In genomic region chr11:33694346-33695050, GRCh38 we compare ENCODE assay signal across 13 cellular contexts. TPM values are rescaled to one million over a fixed set of nuclear protein-coding genes. Genes with fewer than 3 reads are reported as not detected.
DNase-seq lines count a peak whose midpoint lies in the region; ATAC-seq, FAIRE-seq and TF ChIP-seq lines count a peak whose summit lies in the region.
"Had no signal": no experiment of that assay in that cellular context is flagged by ENCODE, and none has a peak within 500 bp of the region (broad histone marks: within the 10 kb centered on the region; RNA-seq: fewer than 3 reads in every experiment).

No MANE protein-coding gene starts in this region.

- H3K4me3 Mint-ChIP-seq in astrocyte (ENCODE audit: unreplicated experiment): no peak overlapping the region
- no peak overlapping the region for H3K4me3 Mint-ChIP-seq in activated naive CD8-positive, alpha-beta T cell treated with anti-CD3 and anti-CD28 coated beads for 36 hours
- H3K4me3 Mint-ChIP-seq: activated B cell treated with CpG ODN at 0.5 μM for 24 hours had no signal

- H3K14ac ChIP-seq in mesenchymal stem cell (ENCODE audit: low read length in 2 of 2): no peak overlapping the region

- H3K4me2 ChIP-seq in astrocyte (ENCODE audit: low read length) (no peak overlapping the region), mesenchymal stem cell (ENCODE audit: low read length, poor library complexity, severe bottlenecking) (no peak overlapping the region)

- H3K9me3 ChIP-seq in right atrium auricular region (no peaks in the 10 kb centered on the region), astrocyte (ENCODE audit: insufficient read depth, low read depth, low read length) (no peaks in the 10 kb centered on the region), mesenchymal stem cell (ENCODE audit: control insufficient read depth, low read length) (no peaks in the 10 kb centered on the region)
- H3K9me3 ChIP-seq: neutrophil had no signal

- intact Hi-C loops in Right ventricle myocardium inferior (cut with DNase I): loop anchor here (5.0 to 10.0 kb wide), 3 partner anchors 133 to 532 kb away; partner anchors contain the start of genes CSTF3 and HIPK3

- no peak overlapping the region for H3K23ac ChIP-seq in mesenchymal stem cell (ENCODE audit: low read length in 2 of 2)

- no peak overlapping the region for H2BK5ac ChIP-seq in mesenchymal stem cell (ENCODE audit: low read depth, low read length, poor library complexity, severe bottlenecking)

- H3K4me1 Mint-ChIP-seq in astrocyte (ENCODE audit: low read depth, unreplicated experiment): peaks cover 43% of the 10 kb centered on the region
- H3K4me1 Mint-ChIP-seq in activated naive CD8-positive, alpha-beta T cell treated with anti-CD3 and anti-CD28 coated beads for 36 hours: peaks cover 4% of the 10 kb centered on the region

- WGBS in mesenchymal stem cell: 98% methylated on average over 2 of the region's 4 CpGs

- H3K27me3 Mint-ChIP-seq in astrocyte (ENCODE audit: low read depth, unreplicated experiment): no peaks in the 10 kb centered on the region
- peaks cover 11% of the 10 kb centered on the region for H3K27me3 Mint-ChIP-seq in activated naive CD8-positive, alpha-beta T cell treated with anti-CD3 and anti-CD28 coated beads for 36 hours

- no peaks in the 10 kb centered on the region for H3K36me3 ChIP-seq in right atrium auricular region
- no peaks in the 10 kb centered on the region for H3K36me3 ChIP-seq in astrocyte (ENCODE audit: insufficient read depth, low read length)
- H3K36me3 ChIP-seq in mesenchymal stem cell (ENCODE audit: control insufficient read depth in 1 of 2, insufficient read depth in 2 of 2, low read depth in 1 of 2, low read length in 2 of 2): no peaks in the 10 kb centered on the region
- no peaks in the 10 kb centered on the region for H3K36me3 ChIP-seq in H7 (replicated peaks; ENCODE audit: control insufficient read depth, insufficient read depth, low read length)
- H3K36me3 ChIP-seq: neutrophil had no signal

- peak overlapping the region in 1 of 2 experiments; percentile 71 for H3K18ac ChIP-seq in mesenchymal stem cell (ENCODE audit: low read depth in 1 of 2, low read length in 2 of 2)

- no peak overlapping the region for H4K8ac ChIP-seq in mesenchymal stem cell (ENCODE audit: low read length)

- peak overlapping the region in 1 of 2 experiments; percentile 7 for H3K4ac ChIP-seq in mesenchymal stem cell (ENCODE audit: low read depth in 1 of 2, low read length in 2 of 2)

- H3K4me1 ChIP-seq in right atrium auricular region (peaks cover 0 to 41% of the 10 kb centered on the region in 2 donors), astrocyte (ENCODE audit: insufficient read depth, low read length) (peaks cover 60% of the 10 kb centered on the region), mesenchymal stem cell (ENCODE audit: control insufficient read depth, insufficient read depth, low read depth, low read length) (peaks cover 31% of the 10 kb centered on the region)

- peak overlapping the region; percentile 35 to 46 for H3K27ac ChIP-seq in right atrium auricular region
- peak overlapping the region; percentile 31 for H3K27ac ChIP-seq in astrocyte (ENCODE audit: low read depth, low read length)
- H3K27ac ChIP-seq in mesenchymal stem cell (ENCODE audit: low read length, poor library complexity, severe bottlenecking): no peak overlapping the region
- H3K27ac ChIP-seq: neutrophil had no signal

- H3K79me1 ChIP-seq in mesenchymal stem cell (replicated peaks; ENCODE audit: low read length, poor library complexity, severe bottlenecking): no peaks in the 10 kb centered on the region

- H4K20me1 ChIP-seq in astrocyte (ENCODE audit: insufficient read depth, low read length): no peaks in the 10 kb centered on the region

- no peak overlapping the region for H2BK120ac ChIP-seq in mesenchymal stem cell (ENCODE audit: low read depth, low read length)

- H2AFZ ChIP-seq in astrocyte (ENCODE audit: low read depth, low read length): no peak overlapping the region
- H2AFZ ChIP-seq in mesenchymal stem cell (ENCODE audit: low read depth, low read length): no peak overlapping the region

- peak overlapping the region; percentile 62 for H2AK5ac ChIP-seq in mesenchymal stem cell (ENCODE audit: low read length, severe bottlenecking)

- TF ChIP-seq CTCF in right atrium auricular region (IDR thresholded peaks at IDR 0.05) (no peak), astrocyte (IDR thresholded peaks at IDR 0.05; ENCODE audit: insufficient read depth, low read depth, low read length) (no peak)

- no peak overlapping the region for H3K27ac Mint-ChIP-seq in astrocyte (ENCODE audit: unreplicated experiment)
- no peak overlapping the region for H3K27ac Mint-ChIP-seq in activated naive CD8-positive, alpha-beta T cell treated with anti-CD3 and anti-CD28 coated beads for 36 hours
- H3K27ac Mint-ChIP-seq: activated B cell treated with CpG ODN at 0.5 μM for 24 hours had no signal

- DNase-seq in right atrium auricular region (ENCODE audit: low spot score) (no peak), Right ventricle myocardium inferior (ENCODE audit: missing footprints) (no peak), astrocyte (ENCODE audit: low read depth) (no peak), mesenchymal stem cell (no peak), H7 (no peak), kidney glomerular epithelial cell (lab: John Stamatoyannopoulos, UW) (no peak)
- DNase-seq in activated naive CD8-positive, alpha-beta T cell treated with anti-CD3 and anti-CD28 coated beads for 36 hours: no peak
- DNase-seq: activated B cell treated with CpG ODN at 0.5 μM for 24 hours, NCI-H345 had no signal

- peak overlapping the region; percentile 47 for H4K91ac ChIP-seq in mesenchymal stem cell (ENCODE audit: low read length)

- FAIRE-seq in astrocyte (lab: Jason Lieb, UNC): no peak

- H2BK12ac ChIP-seq in mesenchymal stem cell (ENCODE audit: low read length in 2 of 2): peak overlapping the region in 1 of 2 experiments; percentile 89

- no peaks in the 10 kb centered on the region for H3K9me3 Mint-ChIP-seq in astrocyte (ENCODE audit: unreplicated experiment)
- no peaks in the 10 kb centered on the region for H3K9me3 Mint-ChIP-seq in activated naive CD8-positive, alpha-beta T cell treated with anti-CD3 and anti-CD28 coated beads for 36 hours
- H3K9me3 Mint-ChIP-seq: activated B cell treated with CpG ODN at 0.5 μM for 24 hours had no signal

- ATAC-seq in Right ventricle myocardium inferior: no peak
- no peak for ATAC-seq in HG02884 (IDR thresholded peaks at IDR 0.05; ENCODE audit: unreplicated experiment)

- H3K4me3 ChIP-seq in right atrium auricular region: no peak overlapping the region
- no peak overlapping the region for H3K4me3 ChIP-seq in astrocyte (ENCODE audit: insufficient read depth, low read depth, low read length)
- no peak overlapping the region for H3K4me3 ChIP-seq in mesenchymal stem cell (ENCODE audit: insufficient read depth in 1 of 2, low read depth in 1 of 2, low read length in 2 of 2)
- H3K4me3 ChIP-seq in H7 (ENCODE audit: insufficient read depth, low read depth, low read length): no peak overlapping the region

- H3K27me3 ChIP-seq in right atrium auricular region (no peaks in the 10 kb centered on the region), astrocyte (ENCODE audit: insufficient read depth, low read length) (no peaks in the 10 kb centered on the region), mesenchymal stem cell (ENCODE audit: control insufficient read depth in 1 of 2, insufficient read depth in 1 of 2, low read length in 2 of 2) (no peaks in the 10 kb centered on the region), H7 (ENCODE audit: control insufficient read depth, insufficient read depth, low read length) (peaks cover under 1% of the 10 kb centered on the region; the same call in 1 of the 2 replicates)
- H3K27me3 ChIP-seq: neutrophil had no signal

- no peaks in the 10 kb centered on the region for H3K79me2 ChIP-seq in astrocyte (ENCODE audit: insufficient read depth, low read length)

- no peak overlapping the region for H2BK15ac ChIP-seq in mesenchymal stem cell (ENCODE audit: low read depth, poor library complexity, severe bottlenecking)

- peaks cover 2% of the 10 kb centered on the region for H3K36me3 Mint-ChIP-seq in astrocyte (ENCODE audit: low read depth, unreplicated experiment)
- H3K36me3 Mint-ChIP-seq in activated naive CD8-positive, alpha-beta T cell treated with anti-CD3 and anti-CD28 coated beads for 36 hours: no peaks in the 10 kb centered on the region

- no peak overlapping the region for H3K9ac ChIP-seq in astrocyte (ENCODE audit: low read length)
- H3K9ac ChIP-seq in mesenchymal stem cell (ENCODE audit: low read length): no peak overlapping the region

RNA-seq across cellular contexts. Expression of gene C11orf91, which starts 6.1 kb away (rescaled TPM):
- total RNA-seq in right atrium auricular region: not detected
- not detected for total RNA-seq in Right ventricle myocardium inferior
- total RNA-seq in astrocyte: not detected in 2 replicates
- not detected for polyA plus RNA-seq in mesenchymal stem cell (2013, experiment 1 of 2)
- polyA plus RNA-seq in mesenchymal stem cell (2013, experiment 2 of 2): 0.07 TPM
- total RNA-seq in H7 (2014; rRNA removed; shearing (Covaris generic)): not detected in 2 replicates
- total RNA-seq in activated naive CD8-positive, alpha-beta T cell treated with anti-CD3 and anti-CD28 coated beads for 36 hours: under 1 TPM in 1 of 2 experiments, not detected in 1; 0.28 TPM
- total RNA-seq: M059J, urinary bladder had no signal
- polyA plus RNA-seq: urinary bladder had no signal

RNA-seq across cellular contexts. Expression of gene CD59, which starts 41.7 kb away (rescaled TPM):
- total RNA-seq in right atrium auricular region (100 to 1,000 TPM; 414 to 561 TPM), Right ventricle myocardium inferior (817 TPM), astrocyte (587 and 662 TPM in 2 replicates)
- 391 TPM for polyA plus RNA-seq in mesenchymal stem cell (2013, experiment 1 of 2)
- polyA plus RNA-seq in mesenchymal stem cell (2013, experiment 2 of 2): 399 TPM
- total RNA-seq in H7 (2014; rRNA removed; shearing (Covaris generic)): 15.2 and 16.7 TPM in 2 replicates
- total RNA-seq in activated naive CD8-positive, alpha-beta T cell treated with anti-CD3 and anti-CD28 coated beads for 36 hours: 10 to 100 TPM; 58.4 to 60.3 TPM
